Comparison of ENCODE assay signal across 10 cellular contexts in the genomic region with DNA sequence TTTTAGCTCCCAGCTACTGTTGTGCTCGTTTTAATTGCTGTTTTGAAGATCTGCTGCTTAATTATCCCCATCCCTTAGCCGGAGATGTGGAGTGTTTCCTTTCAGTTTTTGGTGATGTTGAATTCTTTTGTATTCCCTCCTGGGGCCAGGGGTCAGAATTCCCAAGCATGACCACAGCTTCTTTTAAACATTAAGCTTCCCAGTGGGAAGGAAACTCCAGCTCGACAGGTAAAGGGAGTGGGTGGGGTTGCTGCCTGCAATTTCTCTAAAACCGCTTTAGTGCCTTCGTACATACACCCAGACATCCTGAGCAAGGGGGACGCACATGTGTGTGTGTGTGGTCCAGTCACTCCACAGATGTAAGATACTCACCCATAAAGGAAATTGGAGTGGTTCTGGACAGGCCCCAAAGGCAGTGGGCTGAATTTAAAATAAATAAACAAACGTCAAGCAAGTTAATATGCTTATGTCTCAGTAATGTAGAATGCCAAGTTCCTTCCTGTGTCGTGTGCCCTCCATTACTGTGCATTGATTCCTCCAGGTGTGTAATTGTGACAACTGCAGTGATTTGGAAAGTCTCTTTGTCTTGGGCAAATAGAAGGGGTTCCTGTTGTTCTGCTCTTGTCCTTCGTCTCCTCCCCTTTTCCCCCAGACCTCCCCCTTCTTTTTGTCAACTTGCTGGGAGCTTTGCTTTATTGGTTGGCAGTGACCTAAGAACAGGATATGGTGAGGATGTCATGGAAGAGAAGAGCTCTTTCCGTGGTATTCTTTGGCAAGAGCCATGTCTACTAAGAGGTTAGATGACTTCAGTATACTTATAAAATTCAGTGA. TPM values are rescaled to one million over a fixed set of nuclear protein-coding genes. Genes with fewer than 3 reads are reported as not detected.
DNase-seq lines count a peak whose midpoint lies in the region; ATAC-seq and TF ChIP-seq lines count a peak whose summit lies in the region.
"Had no signal": no experiment of that assay in that cellular context is flagged by ENCODE, and none has a peak within 500 bp of the region (broad histone marks: within the 10 kb centered on the region; RNA-seq: fewer than 3 reads in every experiment).

No MANE protein-coding gene starts in this region.

- no peak for TF ChIP-seq POLR2A in Peyer's patch (IDR thresholded peaks at IDR 0.05)
- no peak for TF ChIP-seq POLR2A in erythroblast (IDR thresholded peaks at IDR 0.05; ENCODE audit: low read length)

- no peaks in the 10 kb centered on the region for H3K27me3 Mint-ChIP-seq in activated CD4-positive, alpha-beta T cell treated with anti-CD3 and anti-CD28 coated beads, Interleukin-2, amount 10 ng/mL, durations not matched to agents 24 days and 14 days
- no peaks in the 10 kb centered on the region for H3K27me3 Mint-ChIP-seq in stimulated activated naive CD8-positive, alpha-beta T cell treated with anti-CD3 and anti-CD28 coated beads, Interleukin-15, amount 100 ng/mL, for 72 hours

- no peaks in the 10 kb centered on the region for H3K27me3 ChIP-seq in Peyer's patch

- peak overlapping the region; percentile 8 to 33 (median 16) for H3K27ac ChIP-seq in Peyer's patch

- H3K4me3 Mint-ChIP-seq in activated CD4-positive, alpha-beta T cell treated with anti-CD3 and anti-CD28 coated beads, Interleukin-2, amount 10 ng/mL, durations not matched to agents 24 days and 14 days = peak overlapping the region; percentile 25
- H3K4me3 Mint-ChIP-seq in stimulated activated naive CD8-positive, alpha-beta T cell treated with anti-CD3 and anti-CD28 coated beads, Interleukin-15, amount 100 ng/mL, for 72 hours = peak overlapping the region; percentile 56 to 67

- H3K4me1 Mint-ChIP-seq in activated CD4-positive, alpha-beta T cell treated with anti-CD3 and anti-CD28 coated beads, Interleukin-2, amount 10 ng/mL, durations not matched to agents 24 days and 14 days = peaks cover 70% of the 10 kb centered on the region
- peaks cover 97% of the 10 kb centered on the region for H3K4me1 Mint-ChIP-seq in stimulated activated naive CD8-positive, alpha-beta T cell treated with anti-CD3 and anti-CD28 coated beads, Interleukin-15, amount 100 ng/mL, for 72 hours

- H3K27ac Mint-ChIP-seq in activated CD4-positive, alpha-beta T cell treated with anti-CD3 and anti-CD28 coated beads, Interleukin-2, amount 10 ng/mL, durations not matched to agents 24 days and 14 days = peak overlapping the region; percentile 78
- peak overlapping the region; percentile 37 to 83 for H3K27ac Mint-ChIP-seq in stimulated activated naive CD8-positive, alpha-beta T cell treated with anti-CD3 and anti-CD28 coated beads, Interleukin-15, amount 100 ng/mL, for 72 hours

- no peak for ATAC-seq in stimulated activated naive CD8-positive, alpha-beta T cell treated with anti-CD3 and anti-CD28 coated beads, Interleukin-15, amount 100 ng/mL, for 72 hours
- ATAC-seq in SK-N-SH treated with all-trans-retinoic acid at 6 μM for 48 hours = no peak

- H3K36me3 Mint-ChIP-seq in activated CD4-positive, alpha-beta T cell treated with anti-CD3 and anti-CD28 coated beads, Interleukin-2, amount 10 ng/mL, durations not matched to agents 24 days and 14 days (ENCODE audit: low read depth) = peaks cover 34% of the 10 kb centered on the region

- intact Hi-C loops in activated CD4-positive, alpha-beta T cell treated with anti-CD3 and anti-CD28 coated beads, Interleukin-2, amount 10 ng/mL, durations not matched to agents 24 days and 14 days (cut with micrococcal nuclease) = no loop called here

- H3K4me3 ChIP-seq in Peyer's patch = no peak overlapping the region
- H3K4me3 ChIP-seq in fibroblast of pulmonary artery (replicated peaks; ENCODE audit: low read depth, low read length) = no peak overlapping the region
- H3K4me3 ChIP-seq: lung had no signal

- peaks cover 0 to 8% (median 0%) of the 10 kb centered on the region in 4 donors for H3K4me1 ChIP-seq in Peyer's patch

- peak; percentile 70 for DNase-seq in activated CD4-positive, alpha-beta T cell treated with anti-CD3 and anti-CD28 coated beads, Interleukin-2, amount 10 ng/mL, durations not matched to agents 24 days and 14 days
- DNase-seq in activated CD4-positive, alpha-beta T cell treated with anti-CD3 and anti-CD28 coated beads for 1 hour = no peak
- DNase-seq in Peyer's patch = no peak
- DNase-seq in fibroblast of pulmonary artery (ENCODE audit: low read depth) = peak; percentile 31
- DNase-seq in stimulated activated naive CD8-positive, alpha-beta T cell treated with anti-CD3 and anti-CD28 coated beads, Interleukin-15, amount 100 ng/mL, for 72 hours = no peak
- DNase-seq in erythroblast (lab: John Stamatoyannopoulos, UW) = no peak
- DNase-seq in SKM-1 (lab: John Stamatoyannopoulos, UW; ENCODE audit: unreplicated experiment) = no peak
- DNase-seq: stimulated activated CD4-positive, alpha-beta T cell treated with anti-CD3 and anti-CD28 coated beads, Interleukin-4, amount 100 ng/mL, for 4 hours had no signal

- no peaks in the 10 kb centered on the region for H3K9me3 Mint-ChIP-seq in activated CD4-positive, alpha-beta T cell treated with anti-CD3 and anti-CD28 coated beads, Interleukin-2, amount 10 ng/mL, durations not matched to agents 24 days and 14 days
- no peaks in the 10 kb centered on the region for H3K9me3 Mint-ChIP-seq in stimulated activated naive CD8-positive, alpha-beta T cell treated with anti-CD3 and anti-CD28 coated beads, Interleukin-15, amount 100 ng/mL, for 72 hours

- TF ChIP-seq CTCF in Peyer's patch (IDR thresholded peaks at IDR 0.05) (no peak), fibroblast of pulmonary artery (IDR thresholded peaks at IDR 0.05; ENCODE audit: low read length, missing control alignments) (no peak)

- H3K9me3 ChIP-seq in Peyer's patch = no peaks in the 10 kb centered on the region

- peaks cover 0 to 37% (median 0%) of the 10 kb centered on the region in 3 donors for H3K36me3 ChIP-seq in Peyer's patch

TF ChIP-seq in SK-N-SH treated with all-trans-retinoic acid at 6 μM for 48 hours, 23 proteins besides CTCF, POLR2A, EP300 and RAD21 (continues in another document):
- TF ChIP-seq TSHZ2 (CRISPR knock-in tag; IDR thresholded peaks at IDR 0.05) = no peak
- TF ChIP-seq CSDC2 (CRISPR knock-in tag; IDR thresholded peaks at IDR 0.05) = no peak
- no peak for TF ChIP-seq ZNF565 (CRISPR knock-in tag; conservative IDR thresholded peaks at IDR 0.05; ENCODE audit: low read depth)
- TF ChIP-seq ZFP30 (CRISPR knock-in tag; IDR thresholded peaks at IDR 0.05) = no peak
- TF ChIP-seq RARB (CRISPR knock-in tag; IDR thresholded peaks at IDR 0.05) = no peak
- no peak for TF ChIP-seq OSR1 (CRISPR knock-in tag; IDR thresholded peaks at IDR 0.05)
- TF ChIP-seq ZNF8 (CRISPR knock-in tag; IDR thresholded peaks at IDR 0.05) = no peak
- TF ChIP-seq, protein P1, sequence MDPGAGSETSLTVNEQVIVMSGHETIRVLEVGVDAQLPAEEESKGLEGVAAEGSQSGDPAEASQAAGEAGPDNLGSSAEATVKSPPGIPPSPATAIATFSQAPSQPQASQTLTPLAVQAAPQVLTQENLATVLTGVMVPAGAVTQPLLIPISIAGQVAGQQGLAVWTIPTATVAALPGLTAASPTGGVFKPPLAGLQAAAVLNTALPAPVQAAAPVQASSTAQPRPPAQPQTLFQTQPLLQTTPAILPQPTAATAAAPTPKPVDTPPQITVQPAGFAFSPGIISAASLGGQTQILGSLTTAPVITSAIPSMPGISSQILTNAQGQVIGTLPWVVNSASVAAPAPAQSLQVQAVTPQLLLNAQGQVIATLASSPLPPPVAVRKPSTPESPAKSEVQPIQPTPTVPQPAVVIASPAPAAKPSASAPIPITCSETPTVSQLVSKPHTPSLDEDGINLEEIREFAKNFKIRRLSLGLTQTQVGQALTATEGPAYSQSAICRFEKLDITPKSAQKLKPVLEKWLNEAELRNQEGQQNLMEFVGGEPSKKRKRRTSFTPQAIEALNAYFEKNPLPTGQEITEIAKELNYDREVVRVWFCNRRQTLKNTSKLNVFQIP (CRISPR knock-in tag; IDR thresholded peaks at IDR 0.05; ENCODE audit: borderline replicate concordance, low read depth) = no peak

RNA-seq across cellular contexts. Expression of gene ADSL, which starts 19.2 kb away (rescaled TPM):
- total RNA-seq in activated CD4-positive, alpha-beta T cell treated with anti-CD3 and anti-CD28 coated beads, Interleukin-2, amount 10 ng/mL, durations not matched to agents 24 days and 14 days = 172 and 173 TPM in 2 replicates
- total RNA-seq in Peyer's patch = 100 to 1,000 TPM in 1 of 4 donors, 10 to 100 TPM in 3; 32.2 to 163 (median 37.4) TPM

RNA-seq across cellular contexts. Expression of gene SGSM3, which starts 43.3 kb away (rescaled TPM):
- total RNA-seq in activated CD4-positive, alpha-beta T cell treated with anti-CD3 and anti-CD28 coated beads, Interleukin-2, amount 10 ng/mL, durations not matched to agents 24 days and 14 days = 38.0 and 45.5 TPM in 2 replicates
- total RNA-seq in Peyer's patch = 100 to 1,000 TPM in 3 of 4 donors, 10 to 100 TPM in 1; 82.0 to 268 (median 159) TPM

Comparison
In these comparisons a context has a peak if more than half of its experiments do, and no peak if none do; other contexts are left out.
1. DNase-seq: peak in activated CD4-positive, alpha-beta T cell treated with anti-CD3 and anti-CD28 coated beads, Interleukin-2, amount 10 ng/mL, durations not matched to agents 24 days and 14 days (single experiment) and fibroblast of pulmonary artery (single experiment); none in activated CD4-positive, alpha-beta T cell treated with anti-CD3 and anti-CD28 coated beads for 1 hour (single experiment), Peyer's patch (0 of 3), stimulated activated naive CD8-positive, alpha-beta T cell treated with anti-CD3 and anti-CD28 coated beads, Interleukin-15, amount 100 ng/mL, for 72 hours (0 of 2), erythroblast (0 of 2) and SKM-1 (single experiment).